Comparison of ENCODE assay signal across 1 cellular context in the genomic region with DNA sequence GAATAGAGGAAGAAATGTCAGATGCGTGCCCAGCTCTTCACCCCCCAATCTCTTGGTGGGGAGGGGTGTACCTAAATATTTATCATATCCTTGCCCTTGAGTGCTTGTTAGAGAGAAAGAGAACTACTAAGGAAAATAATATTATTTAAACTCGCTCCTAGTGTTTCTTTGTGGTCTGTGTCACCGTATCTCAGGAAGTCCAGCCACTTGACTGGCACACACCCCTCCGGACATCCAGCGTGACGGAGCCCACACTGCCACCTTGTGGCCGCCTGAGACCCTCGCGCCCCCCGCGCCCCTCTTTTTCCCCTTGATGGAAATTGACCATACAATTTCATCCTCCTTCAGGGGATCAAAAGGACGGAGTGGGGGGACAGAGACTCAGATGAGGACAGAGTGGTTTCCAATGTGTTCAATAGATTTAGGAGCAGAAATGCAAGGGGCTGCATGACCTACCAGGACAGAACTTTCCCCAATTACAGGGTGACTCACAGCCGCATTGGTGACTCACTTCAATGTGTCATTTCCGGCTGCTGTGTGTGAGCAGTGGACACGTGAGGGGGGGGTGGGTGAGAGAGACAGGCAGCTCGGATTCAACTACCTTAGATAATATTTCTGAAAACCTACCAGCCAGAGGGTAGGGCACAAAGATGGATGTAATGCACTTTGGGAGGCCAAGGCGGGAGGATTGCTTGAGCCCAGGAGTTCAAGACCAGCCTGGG.
TF ChIP-seq lines count a peak whose summit lies in the region.

No MANE protein-coding gene starts in this region.

TF ChIP-seq in K562, 482 proteins besides CTCF, POLR2A, EP300 and RAD21 (continued from another document and continues in another):
- no peak for TF ChIP-seq HNRNPUL1 (IDR thresholded peaks at IDR 0.05; ENCODE audit: low read length)
- TF ChIP-seq KLF13 (tag; IDR thresholded peaks at IDR 0.05; ENCODE audit: borderline replicate concordance, low read depth) = peak; percentile 65; the same call in 1 of the 2 replicates
- no peak for TF ChIP-seq SAFB2 (IDR thresholded peaks at IDR 0.05; ENCODE audit: borderline replicate concordance, low read depth, low read length, severe bottlenecking)
- peak; percentile 3 for TF ChIP-seq ZFP36 (IDR thresholded peaks at IDR 0.05; ENCODE audit: low read depth, low read length, partially characterized antibody)
- TF ChIP-seq CEBPG (CRISPR knock-in tag; IDR thresholded peaks at IDR 0.05) = no peak
- TF ChIP-seq CEBPG (tag; conservative IDR thresholded peaks at IDR 0.05 in 1 of 2, IDR thresholded peaks at IDR 0.05 in 1 of 2) = no peak
- peak; percentile 34; the same call in 1 of the 2 replicates for TF ChIP-seq TAL1 (IDR thresholded peaks at IDR 0.05)
- peak; percentile 67 for TF ChIP-seq SMAD1 (IDR thresholded peaks at IDR 0.05; ENCODE audit: low read depth, low read length, partially characterized antibody)
- TF ChIP-seq ZNF263 (CRISPR knock-in tag; IDR thresholded peaks at IDR 0.05; ENCODE audit: borderline replicate concordance) = no peak; the same call in 1 of the 2 replicates
- TF ChIP-seq ARID3A (IDR thresholded peaks at IDR 0.05; ENCODE audit: borderline replicate concordance, low read depth, low read length) = peak; percentile 75; the same call in 1 of the 2 replicates
- TF ChIP-seq, protein P1, sequence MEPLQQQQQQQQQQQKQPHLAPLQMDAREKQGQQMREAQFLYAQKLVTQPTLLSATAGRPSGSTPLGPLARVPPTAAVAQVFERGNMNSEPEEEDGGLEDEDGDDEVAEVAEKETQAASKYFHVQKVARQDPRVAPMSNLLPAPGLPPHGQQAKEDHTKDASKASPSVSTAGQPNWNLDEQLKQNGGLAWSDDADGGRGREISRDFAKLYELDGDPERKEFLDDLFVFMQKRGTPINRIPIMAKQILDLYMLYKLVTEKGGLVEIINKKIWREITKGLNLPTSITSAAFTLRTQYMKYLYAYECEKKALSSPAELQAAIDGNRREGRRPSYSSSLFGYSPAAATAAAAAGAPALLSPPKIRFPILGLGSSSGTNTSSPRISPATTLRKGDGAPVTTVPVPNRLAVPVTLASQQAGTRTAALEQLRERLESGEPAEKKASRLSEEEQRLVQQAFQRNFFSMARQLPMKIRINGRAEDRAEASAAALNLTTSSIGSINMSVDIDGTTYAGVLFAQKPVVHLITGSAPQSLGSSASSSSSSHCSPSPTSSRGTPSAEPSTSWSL (CRISPR knock-in tag; IDR thresholded peaks at IDR 0.05; ENCODE audit: borderline replicate concordance) = no peak
- no peak for TF ChIP-seq ZNF165 (CRISPR knock-in tag; IDR thresholded peaks at IDR 0.05; ENCODE audit: borderline replicate concordance)
- TF ChIP-seq ZNF121 (CRISPR knock-in tag; conservative IDR thresholded peaks at IDR 0.05) = no peak
- TF ChIP-seq NBN (IDR thresholded peaks at IDR 0.05; ENCODE audit: low read depth) = peak; percentile 94
- TF ChIP-seq ZSCAN32 (CRISPR knock-in tag; IDR thresholded peaks at IDR 0.05) = no peak
- peak in 1 of 2 experiments; percentile 52 for TF ChIP-seq E2F6 (IDR thresholded peaks at IDR 0.05; ENCODE audit: borderline replicate concordance in 1 of 2, extremely low read depth in 1 of 2, insufficient read depth in 1 of 2, insufficient read length in 1 of 2, low read depth in 1 of 2, low read length in 1 of 2, poor library complexity in 1 of 2, severe bottlenecking in 1 of 2)
- TF ChIP-seq, protein P2, sequence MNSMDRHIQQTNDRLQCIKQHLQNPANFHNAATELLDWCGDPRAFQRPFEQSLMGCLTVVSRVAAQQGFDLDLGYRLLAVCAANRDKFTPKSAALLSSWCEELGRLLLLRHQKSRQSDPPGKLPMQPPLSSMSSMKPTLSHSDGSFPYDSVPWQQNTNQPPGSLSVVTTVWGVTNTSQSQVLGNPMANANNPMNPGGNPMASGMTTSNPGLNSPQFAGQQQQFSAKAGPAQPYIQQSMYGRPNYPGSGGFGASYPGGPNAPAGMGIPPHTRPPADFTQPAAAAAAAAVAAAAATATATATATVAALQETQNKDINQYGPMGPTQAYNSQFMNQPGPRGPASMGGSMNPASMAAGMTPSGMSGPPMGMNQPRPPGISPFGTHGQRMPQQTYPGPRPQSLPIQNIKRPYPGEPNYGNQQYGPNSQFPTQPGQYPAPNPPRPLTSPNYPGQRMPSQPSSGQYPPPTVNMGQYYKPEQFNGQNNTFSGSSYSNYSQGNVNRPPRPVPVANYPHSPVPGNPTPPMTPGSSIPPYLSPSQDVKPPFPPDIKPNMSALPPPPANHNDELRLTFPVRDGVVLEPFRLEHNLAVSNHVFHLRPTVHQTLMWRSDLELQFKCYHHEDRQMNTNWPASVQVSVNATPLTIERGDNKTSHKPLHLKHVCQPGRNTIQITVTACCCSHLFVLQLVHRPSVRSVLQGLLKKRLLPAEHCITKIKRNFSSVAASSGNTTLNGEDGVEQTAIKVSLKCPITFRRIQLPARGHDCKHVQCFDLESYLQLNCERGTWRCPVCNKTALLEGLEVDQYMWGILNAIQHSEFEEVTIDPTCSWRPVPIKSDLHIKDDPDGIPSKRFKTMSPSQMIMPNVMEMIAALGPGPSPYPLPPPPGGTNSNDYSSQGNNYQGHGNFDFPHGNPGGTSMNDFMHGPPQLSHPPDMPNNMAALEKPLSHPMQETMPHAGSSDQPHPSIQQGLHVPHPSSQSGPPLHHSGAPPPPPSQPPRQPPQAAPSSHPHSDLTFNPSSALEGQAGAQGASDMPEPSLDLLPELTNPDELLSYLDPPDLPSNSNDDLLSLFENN (IDR thresholded peaks at IDR 0.05; ENCODE audit: low read depth in 2 of 2, low read length in 2 of 2) = 0 out of 4 replicates have a peak, but pooled peaks of 1 of the 2 experiments have one; percentile 60
- TF ChIP-seq EGR1 (conservative IDR thresholded peaks at IDR 0.05) = peak; percentile 76
- TF ChIP-seq ZNF384 (IDR thresholded peaks at IDR 0.05; ENCODE audit: low read depth, low read length) = no peak; the same call in 1 of the 2 replicates
- peak; percentile 89 for TF ChIP-seq NEUROD1 (IDR thresholded peaks at IDR 0.05; ENCODE audit: borderline replicate concordance, low read depth, low read length, partially characterized antibody)
- peak; percentile 94 for TF ChIP-seq MTA3 (IDR thresholded peaks at IDR 0.05; ENCODE audit: borderline replicate concordance)
- peak; percentile 99 for TF ChIP-seq SMARCA4 (IDR thresholded peaks at IDR 0.05)
- TF ChIP-seq ZNF76 (CRISPR knock-in tag; IDR thresholded peaks at IDR 0.05; ENCODE audit: borderline replicate concordance) = 0 out of 2 replicates have a peak, but pooled peaks have one; percentile 31
- peak; percentile 98 for TF ChIP-seq TAF9B (IDR thresholded peaks at IDR 0.05; ENCODE audit: partially characterized antibody)
- no peak for TF ChIP-seq ZNF408 (CRISPR knock-in tag; IDR thresholded peaks at IDR 0.05; ENCODE audit: low read depth)
- TF ChIP-seq TRIM24 (IDR thresholded peaks at IDR 0.05) = peak; percentile 89 to 93
- TF ChIP-seq RAD51 (IDR thresholded peaks at IDR 0.05; ENCODE audit: borderline replicate concordance, low read depth) = peak; percentile 90
- 0 out of 2 replicates have a peak, but pooled peaks have one; percentile 43 for TF ChIP-seq HEY1 (CRISPR knock-in tag; IDR thresholded peaks at IDR 0.05; ENCODE audit: borderline replicate concordance)
- TF ChIP-seq ARID2 (IDR thresholded peaks at IDR 0.05) = peak; percentile 93
- peak; percentile 87; the same call in 1 of the 2 replicates for TF ChIP-seq ZNF766 (CRISPR knock-in tag; conservative IDR thresholded peaks at IDR 0.05)
- peak; percentile 47; the same call in 1 of the 2 replicates for TF ChIP-seq NR2C1 (IDR thresholded peaks at IDR 0.05)
- TF ChIP-seq NR2C1 (tag; IDR thresholded peaks at IDR 0.05) = no peak; the same call in 1 of the 2 replicates
- TF ChIP-seq TBL1XR1 (IDR thresholded peaks at IDR 0.05; ENCODE audit: low read length in 2 of 2) = peak; percentile 23 to 84; a peak in 3 of 4 replicates
- no peak for TF ChIP-seq PHTF2 (CRISPR knock-in tag; IDR thresholded peaks at IDR 0.05)
- no peak for TF ChIP-seq ZBTB8A (IDR thresholded peaks at IDR 0.05; ENCODE audit: partially characterized antibody)
- peak; percentile 86 to 93 for TF ChIP-seq ARNT (IDR thresholded peaks at IDR 0.05)
- no peak for TF ChIP-seq CGGBP1 (CRISPR knock-in tag; IDR thresholded peaks at IDR 0.05)
- TF ChIP-seq, protein P3, sequence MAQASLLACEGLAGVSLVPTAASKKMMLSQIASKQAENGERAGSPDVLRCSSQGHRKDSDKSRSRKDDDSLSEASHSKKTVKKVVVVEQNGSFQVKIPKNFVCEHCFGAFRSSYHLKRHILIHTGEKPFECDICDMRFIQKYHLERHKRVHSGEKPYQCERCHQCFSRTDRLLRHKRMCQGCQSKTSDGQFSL (CRISPR knock-in tag; IDR thresholded peaks at IDR 0.05) = peak; percentile 96
- TF ChIP-seq, protein P3 (tag; IDR thresholded peaks at IDR 0.05) = peak in 1 of 2 experiments; percentile 87; a peak in 2 of 4 replicates
- TF ChIP-seq, protein P4, sequence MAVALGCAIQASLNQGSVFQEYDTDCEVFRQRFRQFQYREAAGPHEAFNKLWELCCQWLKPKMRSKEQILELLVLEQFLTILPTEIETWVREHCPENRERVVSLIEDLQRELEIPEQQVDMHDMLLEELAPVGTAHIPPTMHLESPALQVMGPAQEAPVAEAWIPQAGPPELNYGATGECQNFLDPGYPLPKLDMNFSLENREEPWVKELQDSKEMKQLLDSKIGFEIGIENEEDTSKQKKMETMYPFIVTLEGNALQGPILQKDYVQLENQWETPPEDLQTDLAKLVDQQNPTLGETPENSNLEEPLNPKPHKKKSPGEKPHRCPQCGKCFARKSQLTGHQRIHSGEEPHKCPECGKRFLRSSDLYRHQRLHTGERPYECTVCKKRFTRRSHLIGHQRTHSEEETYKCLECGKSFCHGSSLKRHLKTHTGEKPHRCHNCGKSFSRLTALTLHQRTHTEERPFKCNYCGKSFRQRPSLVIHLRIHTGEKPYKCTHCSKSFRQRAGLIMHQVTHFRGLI (CRISPR knock-in tag; IDR thresholded peaks at IDR 0.05) = no peak
- TF ChIP-seq MAZ (CRISPR knock-in tag; conservative IDR thresholded peaks at IDR 0.05 in 1 of 2, IDR thresholded peaks at IDR 0.05 in 1 of 2) = peak; percentile 67 to 87; a peak in 3 of 4 replicates
- TF ChIP-seq SUPT5H (IDR thresholded peaks at IDR 0.05) = peak; percentile 77
- TF ChIP-seq, protein P5, sequence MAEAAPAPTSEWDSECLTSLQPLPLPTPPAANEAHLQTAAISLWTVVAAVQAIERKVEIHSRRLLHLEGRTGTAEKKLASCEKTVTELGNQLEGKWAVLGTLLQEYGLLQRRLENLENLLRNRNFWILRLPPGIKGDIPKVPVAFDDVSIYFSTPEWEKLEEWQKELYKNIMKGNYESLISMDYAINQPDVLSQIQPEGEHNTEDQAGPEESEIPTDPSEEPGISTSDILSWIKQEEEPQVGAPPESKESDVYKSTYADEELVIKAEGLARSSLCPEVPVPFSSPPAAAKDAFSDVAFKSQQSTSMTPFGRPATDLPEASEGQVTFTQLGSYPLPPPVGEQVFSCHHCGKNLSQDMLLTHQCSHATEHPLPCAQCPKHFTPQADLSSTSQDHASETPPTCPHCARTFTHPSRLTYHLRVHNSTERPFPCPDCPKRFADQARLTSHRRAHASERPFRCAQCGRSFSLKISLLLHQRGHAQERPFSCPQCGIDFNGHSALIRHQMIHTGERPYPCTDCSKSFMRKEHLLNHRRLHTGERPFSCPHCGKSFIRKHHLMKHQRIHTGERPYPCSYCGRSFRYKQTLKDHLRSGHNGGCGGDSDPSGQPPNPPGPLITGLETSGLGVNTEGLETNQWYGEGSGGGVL (CRISPR knock-in tag; IDR thresholded peaks at IDR 0.05) = no peak
- peak; percentile 68 for TF ChIP-seq MEIS2 (IDR thresholded peaks at IDR 0.05; ENCODE audit: partially characterized antibody)
- TF ChIP-seq MXI1 (IDR thresholded peaks at IDR 0.05; ENCODE audit: low read depth, low read length) = peak; percentile 80
- peak; percentile 92 for TF ChIP-seq MTA1 (IDR thresholded peaks at IDR 0.05; ENCODE audit: borderline replicate concordance)
- TF ChIP-seq ZFX (CRISPR knock-in tag; IDR thresholded peaks at IDR 0.05) = no peak
- no peak for TF ChIP-seq SPI1 (IDR thresholded peaks at IDR 0.05; ENCODE audit: borderline replicate concordance, low read depth, low read length)
- no peak for TF ChIP-seq MCM5 (IDR thresholded peaks at IDR 0.05; ENCODE audit: low read depth)
- TF ChIP-seq ZNF3 (CRISPR knock-in tag; IDR thresholded peaks at IDR 0.05) = no peak
- peak; percentile 70; the same call in 1 of the 2 replicates for TF ChIP-seq ADNP (tag; IDR thresholded peaks at IDR 0.05)
- no peak for TF ChIP-seq ZNF134 (CRISPR knock-in tag; conservative IDR thresholded peaks at IDR 0.05)
- no peak for TF ChIP-seq NR4A1 (CRISPR knock-in tag; IDR thresholded peaks at IDR 0.05)
- peak; percentile 68; the same call in 1 of the 2 replicates for TF ChIP-seq NR4A1 (tag; IDR thresholded peaks at IDR 0.05)
- peak; percentile 64 for TF ChIP-seq TFAP4 (CRISPR knock-in tag; IDR thresholded peaks at IDR 0.05; ENCODE audit: borderline replicate concordance)
- TF ChIP-seq PHB2 (IDR thresholded peaks at IDR 0.05; ENCODE audit: low read depth) = no peak
